ENCODE assay signal across 9 cellular contexts in genomic region chr9:129964901-129965734, GRCh38.
DNase-seq lines count a peak whose midpoint lies in the region; ATAC-seq and TF ChIP-seq lines count a peak whose summit lies in the region.
"Had no signal": no experiment of that assay in that cellular context is flagged by ENCODE, and none has a peak within 500 bp of the region (broad histone marks: within the 10 kb centered on the region; RNA-seq: fewer than 3 reads in every experiment).

No MANE protein-coding gene starts in this region.

- no peak for DNase-seq in WTC11 (ENCODE audit: low spot score)
- DNase-seq in fibroblast of villous mesenchyme (ENCODE audit: low read depth) = peak; percentile 85
- DNase-seq in renal cortical epithelial cell (ENCODE audit: low read depth) = peak; percentile 33
- no peak for DNase-seq in stimulated activated naive CD4-positive, alpha-beta T cell (lab: John Stamatoyannopoulos, UW)
- DNase-seq in COLO668 (lab: John Stamatoyannopoulos, UW; ENCODE audit: unreplicated experiment) = no peak

- H3K36me3 ChIP-seq in DOHH2 (ENCODE audit: control insufficient read depth, low read length) = peaks cover 59% of the 10 kb centered on the region

- H3K4me3 Mint-ChIP-seq in WTC11 = no peak overlapping the region

- no peaks in the 10 kb centered on the region for H3K27me3 ChIP-seq in DOHH2 (ENCODE audit: control insufficient read depth, low read length)

- POLR2A ChIA-PET in WTC11 (lab: Charles Lee) = no interaction called here

- peak overlapping the region; percentile 93 for H3K27ac Mint-ChIP-seq in WTC11

- peak overlapping the region; percentile 62 for H3K27ac ChIP-seq in DOHH2 (ENCODE audit: low read depth, low read length)

- H3K9me2 ChIP-seq in DOHH2 (replicated peaks; ENCODE audit: control insufficient read depth, low read length) = no peaks in the 10 kb centered on the region

- TF ChIP-seq CTCF in DOHH2 (IDR thresholded peaks at IDR 0.05; ENCODE audit: low read depth, low read length, poor library complexity, severe bottlenecking) (no peak), WTC11 (IDR thresholded peaks at IDR 0.05) (no peak), fibroblast of villous mesenchyme (IDR thresholded peaks at IDR 0.05; ENCODE audit: insufficient read depth, low read depth, low read length) (no peak)

- CTCF ChIA-PET in WTC11 (lab: Charles Lee) = interaction anchor here (1.0 to 1.5 kb wide), 2 partner anchors 67 to 78 kb away, joined by 3 read pairs; no protein-coding TSS in a partner anchor

- peaks cover 46% of the 10 kb centered on the region for H3K79me2 ChIP-seq in DOHH2 (ENCODE audit: control insufficient read depth, low read length)
- H3K79me2 ChIP-seq: parathyroid adenoma had no signal

- H3K4me1 Mint-ChIP-seq in WTC11 = peaks cover 61% of the 10 kb centered on the region

- H3K4me3 ChIP-seq in DOHH2 (ENCODE audit: low read length) = peak overlapping the region; percentile 61
- H3K4me3 ChIP-seq in fibroblast of villous mesenchyme (ENCODE audit: low read depth, low read length) = no peak overlapping the region

- ATAC-seq in WTC11 (peak; percentile 51), GM19023 (IDR thresholded peaks at IDR 0.05; ENCODE audit: unreplicated experiment) (no peak), GM21515 (IDR thresholded peaks at IDR 0.05; ENCODE audit: unreplicated experiment) (no peak)

- peaks cover 57% of the 10 kb centered on the region for H3K4me1 ChIP-seq in DOHH2 (ENCODE audit: control insufficient read depth, low read length)
- H3K4me1 ChIP-seq: parathyroid adenoma had no signal

- H3K9me3 Mint-ChIP-seq in WTC11 = no peaks in the 10 kb centered on the region

- H3K36me3 Mint-ChIP-seq in WTC11 = peaks cover 2% of the 10 kb centered on the region; the same call in 1 of the 2 replicates

- H3K9me3 ChIP-seq in DOHH2 (ENCODE audit: control insufficient read depth, insufficient read depth, low read length) = no peaks in the 10 kb centered on the region

- H4K20me1 ChIP-seq in DOHH2 (ENCODE audit: control insufficient read depth, insufficient read depth, low read depth, low read length) = peaks cover 4% of the 10 kb centered on the region; the same call in 1 of the 2 replicates

- no peaks in the 10 kb centered on the region for H3K27me3 Mint-ChIP-seq in WTC11 (ENCODE audit: low read depth)

- H3K4me2 ChIP-seq in DOHH2 (ENCODE audit: low read length) = peak overlapping the region; percentile 78

- peaks cover 12% of the 10 kb centered on the region for H3F3A ChIP-seq in DOHH2 (ENCODE audit: control insufficient read depth, insufficient read depth)

TF ChIP-seq in WTC11, 78 proteins besides CTCF, POLR2A, EP300 and RAD21 (continues in another document):
- TF ChIP-seq, protein P1, sequence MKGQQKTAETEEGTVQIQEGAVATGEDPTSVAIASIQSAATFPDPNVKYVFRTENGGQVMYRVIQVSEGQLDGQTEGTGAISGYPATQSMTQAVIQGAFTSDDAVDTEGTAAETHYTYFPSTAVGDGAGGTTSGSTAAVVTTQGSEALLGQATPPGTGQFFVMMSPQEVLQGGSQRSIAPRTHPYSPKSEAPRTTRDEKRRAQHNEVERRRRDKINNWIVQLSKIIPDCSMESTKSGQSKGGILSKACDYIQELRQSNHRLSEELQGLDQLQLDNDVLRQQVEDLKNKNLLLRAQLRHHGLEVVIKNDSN (CRISPR knock-in tag; IDR thresholded peaks at IDR 0.05) = no peak
- no peak for TF ChIP-seq TCF7 (CRISPR knock-in tag; IDR thresholded peaks at IDR 0.05; ENCODE audit: low read depth)
- TF ChIP-seq RELA (CRISPR knock-in tag; IDR thresholded peaks at IDR 0.05; ENCODE audit: borderline replicate concordance) = no peak
- TF ChIP-seq, protein P2, sequence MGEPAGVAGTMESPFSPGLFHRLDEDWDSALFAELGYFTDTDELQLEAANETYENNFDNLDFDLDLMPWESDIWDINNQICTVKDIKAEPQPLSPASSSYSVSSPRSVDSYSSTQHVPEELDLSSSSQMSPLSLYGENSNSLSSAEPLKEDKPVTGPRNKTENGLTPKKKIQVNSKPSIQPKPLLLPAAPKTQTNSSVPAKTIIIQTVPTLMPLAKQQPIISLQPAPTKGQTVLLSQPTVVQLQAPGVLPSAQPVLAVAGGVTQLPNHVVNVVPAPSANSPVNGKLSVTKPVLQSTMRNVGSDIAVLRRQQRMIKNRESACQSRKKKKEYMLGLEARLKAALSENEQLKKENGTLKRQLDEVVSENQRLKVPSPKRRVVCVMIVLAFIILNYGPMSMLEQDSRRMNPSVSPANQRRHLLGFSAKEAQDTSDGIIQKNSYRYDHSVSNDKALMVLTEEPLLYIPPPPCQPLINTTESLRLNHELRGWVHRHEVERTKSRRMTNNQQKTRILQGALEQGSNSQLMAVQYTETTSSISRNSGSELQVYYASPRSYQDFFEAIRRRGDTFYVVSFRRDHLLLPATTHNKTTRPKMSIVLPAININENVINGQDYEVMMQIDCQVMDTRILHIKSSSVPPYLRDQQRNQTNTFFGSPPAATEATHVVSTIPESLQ (CRISPR knock-in tag; IDR thresholded peaks at IDR 0.05) = no peak
- TF ChIP-seq, protein P3, sequence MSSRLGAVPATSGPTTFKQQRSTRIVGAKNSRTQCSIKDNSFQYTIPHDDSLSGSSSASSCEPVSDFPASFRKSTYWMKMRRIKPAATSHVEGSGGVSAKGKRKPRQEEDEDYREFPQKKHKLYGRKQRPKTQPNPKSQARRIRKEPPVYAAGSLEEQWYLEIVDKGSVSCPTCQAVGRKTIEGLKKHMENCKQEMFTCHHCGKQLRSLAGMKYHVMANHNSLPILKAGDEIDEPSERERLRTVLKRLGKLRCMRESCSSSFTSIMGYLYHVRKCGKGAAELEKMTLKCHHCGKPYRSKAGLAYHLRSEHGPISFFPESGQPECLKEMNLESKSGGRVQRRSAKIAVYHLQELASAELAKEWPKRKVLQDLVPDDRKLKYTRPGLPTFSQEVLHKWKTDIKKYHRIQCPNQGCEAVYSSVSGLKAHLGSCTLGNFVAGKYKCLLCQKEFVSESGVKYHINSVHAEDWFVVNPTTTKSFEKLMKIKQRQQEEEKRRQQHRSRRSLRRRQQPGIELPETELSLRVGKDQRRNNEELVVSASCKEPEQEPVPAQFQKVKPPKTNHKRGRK (CRISPR knock-in tag; IDR thresholded peaks at IDR 0.05; ENCODE audit: borderline replicate concordance) = no peak
- TF ChIP-seq AFF4 (CRISPR knock-in tag; IDR thresholded peaks at IDR 0.05; ENCODE audit: borderline replicate concordance) = no peak
- TF ChIP-seq ZNF232 (CRISPR knock-in tag; IDR thresholded peaks at IDR 0.05) = no peak
- no peak for TF ChIP-seq PRDM15 (CRISPR knock-in tag; IDR thresholded peaks at IDR 0.05)
- no peak for TF ChIP-seq CREM (CRISPR knock-in tag; IDR thresholded peaks at IDR 0.05)
- TF ChIP-seq FOXP1 (CRISPR knock-in tag; IDR thresholded peaks at IDR 0.05; ENCODE audit: borderline replicate concordance) = no peak
- no peak for TF ChIP-seq ZNF396 (CRISPR knock-in tag; IDR thresholded peaks at IDR 0.05; ENCODE audit: borderline replicate concordance)
- no peak for TF ChIP-seq ELF4 (CRISPR knock-in tag; IDR thresholded peaks at IDR 0.05; ENCODE audit: low read depth)

Comparison
In these comparisons a context has a peak if more than half of its experiments do, and no peak if none do; other contexts are left out.
1. DNase-seq: peak in fibroblast of villous mesenchyme (single experiment) and renal cortical epithelial cell (single experiment); none in WTC11 (single experiment), stimulated activated naive CD4-positive, alpha-beta T cell (0 of 6) and COLO668 (single experiment).